In the genomic region with DNA sequence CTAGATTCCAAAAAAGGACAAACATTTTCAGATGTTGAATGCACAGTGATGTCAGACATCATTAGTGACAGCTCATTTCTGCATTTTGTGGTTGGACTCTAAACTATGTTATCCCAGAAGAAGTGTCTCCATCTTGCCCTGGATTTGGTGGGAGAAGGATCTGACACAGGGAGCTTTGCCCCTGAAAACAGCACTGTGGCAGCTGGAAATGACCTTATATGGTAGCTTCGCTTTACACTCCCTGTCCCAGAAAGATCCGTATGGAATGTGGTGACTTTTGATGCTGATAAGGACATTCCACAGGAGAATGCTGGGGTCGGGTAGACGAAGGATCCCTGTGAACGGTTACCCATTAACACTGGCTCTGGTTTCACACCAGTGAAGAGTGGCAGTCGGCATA, we compare ENCODE assay signal across 13 cellular contexts.
A peak's percentile ranks its signal among the peaks of the same experiment; 100 is the strongest.
DNase-seq lines count a peak whose midpoint lies in the region; ATAC-seq and TF ChIP-seq lines count a peak whose summit lies in the region.
"Had no signal": no experiment of that assay in that cellular context is flagged by ENCODE, and none has a peak within 500 bp of the region (broad histone marks: within the 10 kb centered on the region; RNA-seq: fewer than 3 reads in every experiment).

No MANE protein-coding gene starts in this region.

- no peak for ATAC-seq in HG03095 (IDR thresholded peaks at IDR 0.05; ENCODE audit: unreplicated experiment)
- ATAC-seq: activated CD4-positive, alpha-beta T cell treated with anti-CD3 and anti-CD28 coated beads for 36 hours; activated T-cell treated with anti-CD3 and anti-CD28 coated beads, Interleukin-2, amount 50 U/mL, for 4 hours had no signal

- H4K91ac ChIP-seq in mesenchymal stem cell (ENCODE audit: low read length) = no peak overlapping the region

- no peak overlapping the region for H2BK12ac ChIP-seq in mesenchymal stem cell (ENCODE audit: low read length in 2 of 2)

- H2AFZ ChIP-seq in mesenchymal stem cell (ENCODE audit: low read depth, low read length) = peak overlapping the region; percentile 49

- H3K4ac ChIP-seq in mesenchymal stem cell (ENCODE audit: low read depth in 1 of 2, low read length in 2 of 2) = no peak overlapping the region

- H3K23ac ChIP-seq in mesenchymal stem cell (ENCODE audit: low read length in 2 of 2) = no peak overlapping the region

- no peaks in the 10 kb centered on the region for H3K36me3 Mint-ChIP-seq in endothelial cell (ENCODE audit: low read depth, unreplicated experiment)
- H3K36me3 Mint-ChIP-seq: memory B cell had no signal

- WGBS in mesenchymal stem cell = 21% methylated on average over 6 of the region's 6 CpGs

- no peak overlapping the region for H3K4me3 Mint-ChIP-seq in endothelial cell (ENCODE audit: unreplicated experiment)
- H3K4me3 Mint-ChIP-seq: activated CD4-positive, alpha-beta T cell treated with anti-CD3 and anti-CD28 coated beads for 36 hours; activated T-cell treated with anti-CD3 and anti-CD28 coated beads, Interleukin-2, amount 50 U/mL, for 4 hours; memory B cell had no signal

- no peak overlapping the region for H2BK15ac ChIP-seq in mesenchymal stem cell (ENCODE audit: low read depth, poor library complexity, severe bottlenecking)

- no peaks in the 10 kb centered on the region for H3K9me3 Mint-ChIP-seq in endothelial cell (ENCODE audit: unreplicated experiment)
- H3K9me3 Mint-ChIP-seq: activated T-cell treated with anti-CD3 and anti-CD28 coated beads, Interleukin-2, amount 50 U/mL, for 4 hours; memory B cell had no signal

- in situ Hi-C loops in ACHN (cut with HindIII; ENCODE audit: low pct_ligation_motif_present, low pct_unique_long_range_greater_than_20kb, low sequenced_read_pairs) = no loop called here

- no peak overlapping the region for H3K4me2 ChIP-seq in mesenchymal stem cell (ENCODE audit: low read length, poor library complexity, severe bottlenecking)

- no peaks in the 10 kb centered on the region for H3K36me3 ChIP-seq in mesenchymal stem cell (ENCODE audit: control insufficient read depth in 1 of 2, insufficient read depth in 2 of 2, low read depth in 1 of 2, low read length in 2 of 2)

- peaks cover 3% of the 10 kb centered on the region for H3K27me3 Mint-ChIP-seq in endothelial cell (ENCODE audit: unreplicated experiment)
- H3K27me3 Mint-ChIP-seq: memory B cell had no signal

- H2AK5ac ChIP-seq in mesenchymal stem cell (ENCODE audit: low read length, severe bottlenecking) = no peak overlapping the region

- H3K4me1 Mint-ChIP-seq in endothelial cell (ENCODE audit: unreplicated experiment) = no peaks in the 10 kb centered on the region

- no peak overlapping the region for H3K14ac ChIP-seq in mesenchymal stem cell (ENCODE audit: low read length in 2 of 2)

- peaks cover 5% of the 10 kb centered on the region for H3K4me1 ChIP-seq in mesenchymal stem cell (ENCODE audit: control insufficient read depth, insufficient read depth, low read depth, low read length)

- no peak overlapping the region for H3K4me3 ChIP-seq in mesenchymal stem cell (ENCODE audit: insufficient read depth in 1 of 2, low read depth in 1 of 2, low read length in 2 of 2)

- TF ChIP-seq CTCF in endothelial cell (IDR thresholded peaks at IDR 0.05; ENCODE audit: unreplicated experiment) = no peak

- no peak overlapping the region for H3K18ac ChIP-seq in mesenchymal stem cell (ENCODE audit: low read depth in 1 of 2, low read length in 2 of 2)

- H2BK5ac ChIP-seq in mesenchymal stem cell (ENCODE audit: low read depth, low read length, poor library complexity, severe bottlenecking) = peak overlapping the region; percentile 96

- no peak overlapping the region for H2BK120ac ChIP-seq in mesenchymal stem cell (ENCODE audit: low read depth, low read length)

- H3K27ac ChIP-seq in mesenchymal stem cell (ENCODE audit: low read length, poor library complexity, severe bottlenecking) = peak overlapping the region; percentile 93

- H3K9ac ChIP-seq in mesenchymal stem cell (ENCODE audit: low read length) = no peak overlapping the region

- H4K8ac ChIP-seq in mesenchymal stem cell (ENCODE audit: low read length) = no peak overlapping the region

- H3K79me1 ChIP-seq in mesenchymal stem cell (replicated peaks; ENCODE audit: low read length, poor library complexity, severe bottlenecking) = no peaks in the 10 kb centered on the region

- H3K27me3 ChIP-seq in mesenchymal stem cell (ENCODE audit: control insufficient read depth in 1 of 2, insufficient read depth in 1 of 2, low read length in 2 of 2) = no peaks in the 10 kb centered on the region

- DNase-seq in ACHN (peak; percentile 88), HuH-7 (ENCODE audit: low spot score) (peak; percentile 33), endothelial cell (ENCODE audit: low spot score) (no peak), mesenchymal stem cell (peak; percentile 29), NCI-H2227 treated with DMSO at 0.1 percent for 48 hours (lab: John Stamatoyannopoulos, UW) (no peak), D341Med (ENCODE audit: low spot score) (no peak), NOMO-1 treated with dmso at 0.1 percent for 144 hours (lab: John Stamatoyannopoulos, UW; ENCODE audit: unreplicated experiment) (no peak)
- DNase-seq: activated CD4-positive, alpha-beta T cell treated with anti-CD3 and anti-CD28 coated beads for 36 hours; activated T-cell treated with anti-CD3 and anti-CD28 coated beads, Interleukin-2, amount 50 U/mL, for 4 hours; amniotic stem cell; effector memory CD4-positive, alpha-beta T cell had no signal

- H3K9me3 ChIP-seq in mesenchymal stem cell (ENCODE audit: control insufficient read depth, low read length) = no peaks in the 10 kb centered on the region

- peak overlapping the region; percentile 6 for H3K27ac Mint-ChIP-seq in endothelial cell (ENCODE audit: unreplicated experiment)
- H3K27ac Mint-ChIP-seq: activated CD4-positive, alpha-beta T cell treated with anti-CD3 and anti-CD28 coated beads for 36 hours; memory B cell had no signal

Comparison
In these comparisons a context has a peak if more than half of its experiments do, and no peak if none do; other contexts are left out.
1. DNase-seq: peak in ACHN (single experiment), HuH-7 (single experiment) and mesenchymal stem cell (single experiment); none in endothelial cell (single experiment), NCI-H2227 treated with DMSO at 0.1 percent for 48 hours (single experiment), D341Med (single experiment) and NOMO-1 treated with dmso at 0.1 percent for 144 hours (single experiment).